In genomic region chr6:5083813-5084191, GRCh38 we compare ENCODE assay signal across 1 cellular context.
TF ChIP-seq lines count a peak whose summit lies in the region.

No MANE protein-coding gene starts in this region.

TF ChIP-seq in H1, 55 proteins besides CTCF, POLR2A, EP300 and RAD21:
- TF ChIP-seq CREB1 (IDR thresholded peaks at IDR 0.05): no peak
- TF ChIP-seq, protein P1, sequence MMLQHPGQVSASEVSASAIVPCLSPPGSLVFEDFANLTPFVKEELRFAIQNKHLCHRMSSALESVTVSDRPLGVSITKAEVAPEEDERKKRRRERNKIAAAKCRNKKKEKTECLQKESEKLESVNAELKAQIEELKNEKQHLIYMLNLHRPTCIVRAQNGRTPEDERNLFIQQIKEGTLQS (IDR thresholded peaks at IDR 0.05; ENCODE audit: insufficient read depth, low read depth, low read length): no peak
